9 cellular contexts compared by ENCODE assay signal in the genomic region with DNA sequence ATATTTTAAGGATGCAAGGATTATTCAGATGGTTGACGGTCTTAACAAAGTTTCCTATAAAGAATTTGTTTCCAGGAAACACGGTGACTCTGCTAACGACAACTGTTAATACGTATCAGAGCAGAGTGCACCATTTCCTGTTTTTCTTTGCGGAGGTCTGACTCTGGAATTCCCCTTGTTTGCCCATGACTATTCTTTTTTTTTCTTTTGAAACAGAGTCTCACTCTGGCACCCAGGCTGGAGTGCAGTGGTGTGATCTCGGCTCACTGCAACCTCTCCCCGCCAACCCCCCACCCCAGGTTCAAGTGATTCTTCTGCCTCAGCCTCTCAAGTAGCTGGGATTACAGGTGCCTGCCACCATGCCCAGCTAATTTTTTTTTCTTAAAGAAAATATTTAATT.
DNase-seq lines count a peak whose midpoint lies in the region; ATAC-seq, FAIRE-seq and TF ChIP-seq lines count a peak whose summit lies in the region.
"Had no signal": no experiment of that assay in that cellular context is flagged by ENCODE, and none has a peak within 500 bp of the region (broad histone marks: within the 10 kb centered on the region; RNA-seq: fewer than 3 reads in every experiment).

No MANE protein-coding gene starts in this region.

- peaks cover 16% of the 10 kb centered on the region for H3K4me1 ChIP-seq in PC-3 (ENCODE audit: insufficient read depth, low read length)
- H3K4me1 ChIP-seq in lower lobe of right lung: peaks cover 59% of the 10 kb centered on the region

- DNase-seq in DMS53 treated with DMSO at 0.1 percent for 48 hours (lab: John Stamatoyannopoulos, UW; ENCODE audit: unreplicated experiment): peak; percentile 47
- DNase-seq in H54 (ENCODE audit: insufficient read length, low spot score): peak; percentile 14
- DNase-seq in PC-3: peak; percentile 61
- DNase-seq in activated naive CD4-positive, alpha-beta T cell treated with anti-CD3 and anti-CD28 coated beads, Interleukin-2, amount 10 ng/mL, durations not matched to agents 7 days and 5 days: peak; percentile 81
- no peak for DNase-seq in lower lobe of right lung
- peak; percentile 66 for DNase-seq in stimulated activated naive B cell treated with anti-CD40 and anti-IgM and Interleukin-4, amounts not matched to agents 10 μg/mL and 1 μg/mL and 100 μg/mL, for 72 hours
- DNase-seq in NCI-H2107 (lab: John Stamatoyannopoulos, UW): no peak
- no peak for DNase-seq in DMS79 (lab: John Stamatoyannopoulos, UW)

- TF ChIP-seq CTCF in PC-3 (conservative IDR thresholded peaks at IDR 0.05; ENCODE audit: low read depth, low read length): no peak
- no peak for TF ChIP-seq CTCF in lower lobe of right lung (IDR thresholded peaks at IDR 0.05)

- peaks cover 41% of the 10 kb centered on the region for H3K36me3 Mint-ChIP-seq in activated naive CD4-positive, alpha-beta T cell treated with anti-CD3 and anti-CD28 coated beads, Interleukin-2, amount 10 ng/mL, durations not matched to agents 7 days and 5 days
- peaks cover 14 to 29% of the 10 kb centered on the region in 2 donors for H3K36me3 Mint-ChIP-seq in stimulated activated naive B cell treated with anti-CD40 and anti-IgM and Interleukin-4, amounts not matched to agents 10 μg/mL and 1 μg/mL and 100 μg/mL, for 72 hours

- CTCF ChIA-PET in PC-3 (lab: Charles Lee): no interaction called here
- CTCF ChIA-PET in activated naive CD4-positive, alpha-beta T cell treated with anti-CD3 and anti-CD28 coated beads, Interleukin-2, amount 10 ng/mL, durations not matched to agents 7 days and 5 days (lab: Charles Lee): interaction anchor here (0.6 to 2.6 kb wide), 4 partner anchors 11 to 114 kb away, joined by 3 to 11 read pairs (median 4); no protein-coding TSS in a partner anchor

- no peaks in the 10 kb centered on the region for H3K9me3 Mint-ChIP-seq in activated naive CD4-positive, alpha-beta T cell treated with anti-CD3 and anti-CD28 coated beads, Interleukin-2, amount 10 ng/mL, durations not matched to agents 7 days and 5 days
- H3K9me3 Mint-ChIP-seq in stimulated activated naive B cell treated with anti-CD40 and anti-IgM and Interleukin-4, amounts not matched to agents 10 μg/mL and 1 μg/mL and 100 μg/mL, for 72 hours: peaks cover 2 to 4% of the 10 kb centered on the region in 2 donors
- H3K9me3 Mint-ChIP-seq: nephron had no signal

- no peak for TF ChIP-seq POLR2A in H54 (IDR thresholded peaks at IDR 0.05; ENCODE audit: low read depth, low read length)

- H3K79me2 ChIP-seq in PC-3 (ENCODE audit: low read length): no peaks in the 10 kb centered on the region

- H3K36me3 ChIP-seq in PC-3 (ENCODE audit: low read depth, low read length) (no peaks in the 10 kb centered on the region), lower lobe of right lung (no peaks in the 10 kb centered on the region)

- peak overlapping the region; percentile 61 for H3K4me3 Mint-ChIP-seq in activated naive CD4-positive, alpha-beta T cell treated with anti-CD3 and anti-CD28 coated beads, Interleukin-2, amount 10 ng/mL, durations not matched to agents 7 days and 5 days
- H3K4me3 Mint-ChIP-seq in stimulated activated naive B cell treated with anti-CD40 and anti-IgM and Interleukin-4, amounts not matched to agents 10 μg/mL and 1 μg/mL and 100 μg/mL, for 72 hours: peak overlapping the region; percentile 14 to 39
- H3K4me3 Mint-ChIP-seq: nephron had no signal

- H3K27me3 Mint-ChIP-seq in activated naive CD4-positive, alpha-beta T cell treated with anti-CD3 and anti-CD28 coated beads, Interleukin-2, amount 10 ng/mL, durations not matched to agents 7 days and 5 days: no peaks in the 10 kb centered on the region
- H3K27me3 Mint-ChIP-seq in stimulated activated naive B cell treated with anti-CD40 and anti-IgM and Interleukin-4, amounts not matched to agents 10 μg/mL and 1 μg/mL and 100 μg/mL, for 72 hours: no peaks in the 10 kb centered on the region

- H3K27me3 ChIP-seq in PC-3 (ENCODE audit: low read length) (no peaks in the 10 kb centered on the region), lower lobe of right lung (ENCODE audit: low read depth) (no peaks in the 10 kb centered on the region)

- intact Hi-C loops in PC-3 (cut with micrococcal nuclease) (loop anchor here (2.0 to 10.0 kb wide), 3 partner anchors 51 to 215 kb away; a partner anchor contains a TSS), lower lobe of right lung (cut with DNase I) (no loop called here)

- H3K27ac Mint-ChIP-seq in activated naive CD4-positive, alpha-beta T cell treated with anti-CD3 and anti-CD28 coated beads, Interleukin-2, amount 10 ng/mL, durations not matched to agents 7 days and 5 days: peak overlapping the region; percentile 93
- H3K27ac Mint-ChIP-seq in stimulated activated naive B cell treated with anti-CD40 and anti-IgM and Interleukin-4, amounts not matched to agents 10 μg/mL and 1 μg/mL and 100 μg/mL, for 72 hours: peak overlapping the region; percentile 96

- H3K4me3 ChIP-seq in PC-3 (ENCODE audit: low read length) (no peak overlapping the region), lower lobe of right lung (no peak overlapping the region)

- peaks cover 94% of the 10 kb centered on the region for H3K4me1 Mint-ChIP-seq in activated naive CD4-positive, alpha-beta T cell treated with anti-CD3 and anti-CD28 coated beads, Interleukin-2, amount 10 ng/mL, durations not matched to agents 7 days and 5 days
- H3K4me1 Mint-ChIP-seq in stimulated activated naive B cell treated with anti-CD40 and anti-IgM and Interleukin-4, amounts not matched to agents 10 μg/mL and 1 μg/mL and 100 μg/mL, for 72 hours: peaks cover 40 to 74% of the 10 kb centered on the region in 2 donors

- ATAC-seq in PC-3 (peak; percentile 71), lower lobe of right lung (peak; percentile 64 to 85)
- peak; percentile 78 to 83 for ATAC-seq in stimulated activated naive B cell treated with anti-CD40 and anti-IgM and Interleukin-4, amounts not matched to agents 10 μg/mL and 1 μg/mL and 100 μg/mL, for 72 hours (replicated peaks)

- H3K27ac ChIP-seq in PC-3 (ENCODE audit: low read length): peak overlapping the region; percentile 67
- H3K27ac ChIP-seq in lower lobe of right lung: peak overlapping the region; percentile 64

- no peaks in the 10 kb centered on the region for H3F3A ChIP-seq in PC-3 (ENCODE audit: low read length, unreplicated experiment)

- POLR2A ChIA-PET in PC-3 (lab: Charles Lee; ENCODE audit: unreplicated experiment): no interaction called here

- H3K9me2 ChIP-seq in PC-3 (replicated peaks; ENCODE audit: low read length): no peaks in the 10 kb centered on the region

- H2AFZ ChIP-seq in PC-3 (ENCODE audit: low read length): no peak overlapping the region

- no peaks in the 10 kb centered on the region for H4K20me1 ChIP-seq in PC-3 (ENCODE audit: low read length)

- H3K9me3 ChIP-seq in PC-3 (ENCODE audit: low read length) (no peaks in the 10 kb centered on the region), lower lobe of right lung (no peaks in the 10 kb centered on the region)

- H3K9ac ChIP-seq in PC-3 (ENCODE audit: low read length): peak overlapping the region; percentile 27; the same call in 1 of the 2 replicates

- H3K4me2 ChIP-seq in PC-3 (ENCODE audit: low read length): peak overlapping the region; percentile 38; the same call in 1 of the 2 replicates

- no TSS peak for BruUV-seq in PC-3 (replicated peaks; lab: Mats Ljungman, UMichigan)

- peak; percentile 20 for FAIRE-seq in H54 (lab: Jason Lieb, UNC)

Comparison
In these comparisons a context has a peak if more than half of its experiments do, and no peak if none do; other contexts are left out.
1. DNase-seq: peak in DMS53 treated with DMSO at 0.1 percent for 48 hours (single experiment), H54 (single experiment), PC-3 (single experiment), activated naive CD4-positive, alpha-beta T cell treated with anti-CD3 and anti-CD28 coated beads, Interleukin-2, amount 10 ng/mL, durations not matched to agents 7 days and 5 days (single experiment) and stimulated activated naive B cell treated with anti-CD40 and anti-IgM and Interleukin-4, amounts not matched to agents 10 μg/mL and 1 μg/mL and 100 μg/mL, for 72 hours (single experiment); none in lower lobe of right lung (single experiment), NCI-H2107 (single experiment) and DMS79 (single experiment).
2. Peak in every context shown above with its lines, with median percentiles within 50 percentile points of each other: ATAC-seq.